ENCODE assay signal across 8 cellular contexts in genomic region chr4:41644288-41644914, GRCh38.
DNase-seq lines count a peak whose midpoint lies in the region; ATAC-seq lines count a peak whose summit lies in the region.

No MANE protein-coding gene starts in this region.

- H3K4me3 ChIP-seq in Karpas-422 (ENCODE audit: low read length) = no peak overlapping the region

- no peaks in the 10 kb centered on the region for H3K4me1 ChIP-seq in Karpas-422 (ENCODE audit: low read length)

- H3K79me2 ChIP-seq in Karpas-422 (ENCODE audit: low read length) = no peaks in the 10 kb centered on the region

- H3K9me3 ChIP-seq in Karpas-422 (ENCODE audit: low read length) = no peaks in the 10 kb centered on the region

- peaks cover 44% of the 10 kb centered on the region for H3K27me3 Mint-ChIP-seq in stimulated activated naive CD8-positive, alpha-beta T cell treated with anti-CD3 and anti-CD28 coated beads, Interleukin-15, amount 100 ng/mL, for 72 hours

- H2AFZ ChIP-seq in Karpas-422 (ENCODE audit: low read length) = no peak overlapping the region

- H3K9me2 ChIP-seq in Karpas-422 (replicated peaks; ENCODE audit: insufficient read depth, low read length) = no peaks in the 10 kb centered on the region

- H3K27ac ChIP-seq in Karpas-422 (ENCODE audit: low read length) = no peak overlapping the region

- H3K27me3 ChIP-seq in Karpas-422 (ENCODE audit: low read length) = no peaks in the 10 kb centered on the region

- no peaks in the 10 kb centered on the region for H3K36me3 ChIP-seq in Karpas-422 (ENCODE audit: insufficient read depth, low read length)

- H3K9ac ChIP-seq in Karpas-422 (ENCODE audit: low read length) = no peak overlapping the region

- DNase-seq in Ammon's horn (ENCODE audit: low spot score) (peak; percentile 83), NCI-H1417 treated with DMSO at 0.1 percent for 48 hours (lab: John Stamatoyannopoulos, UW) (peak; percentile 32), dermis blood vessel endothelial cell (peak; percentile 67), left lobe of liver (ENCODE audit: low spot score) (peak; percentile 75), 8988T (no peak), Karpas-422 (no peak)
- DNase-seq in stimulated activated naive CD8-positive, alpha-beta T cell treated with anti-CD3 and anti-CD28 coated beads, Interleukin-15, amount 100 ng/mL, for 72 hours = no peak

- H3K4me1 Mint-ChIP-seq in stimulated activated naive CD8-positive, alpha-beta T cell treated with anti-CD3 and anti-CD28 coated beads, Interleukin-15, amount 100 ng/mL, for 72 hours = peaks cover 5% of the 10 kb centered on the region

- ATAC-seq in left lobe of liver (peak; percentile 91), HG02678 (IDR thresholded peaks at IDR 0.05; ENCODE audit: unreplicated experiment) (no peak)
- peak; percentile 35 for ATAC-seq in stimulated activated naive CD8-positive, alpha-beta T cell treated with anti-CD3 and anti-CD28 coated beads, Interleukin-15, amount 100 ng/mL, for 72 hours

- no peak overlapping the region for H3K27ac Mint-ChIP-seq in stimulated activated naive CD8-positive, alpha-beta T cell treated with anti-CD3 and anti-CD28 coated beads, Interleukin-15, amount 100 ng/mL, for 72 hours

- H3K4me2 ChIP-seq in Karpas-422 (ENCODE audit: low read depth, low read length, poor library complexity, severe bottlenecking) = no peak overlapping the region

- no peaks in the 10 kb centered on the region for H4K20me1 ChIP-seq in Karpas-422 (ENCODE audit: insufficient read depth, low read depth, low read length)

- H3K9me3 Mint-ChIP-seq in stimulated activated naive CD8-positive, alpha-beta T cell treated with anti-CD3 and anti-CD28 coated beads, Interleukin-15, amount 100 ng/mL, for 72 hours = no peaks in the 10 kb centered on the region

- no peak overlapping the region for H3K4me3 Mint-ChIP-seq in stimulated activated naive CD8-positive, alpha-beta T cell treated with anti-CD3 and anti-CD28 coated beads, Interleukin-15, amount 100 ng/mL, for 72 hours

Comparison
In these comparisons a context has a peak if more than half of its experiments do, and no peak if none do; other contexts are left out.
1. DNase-seq: peak in Ammon's horn (single experiment), NCI-H1417 treated with DMSO at 0.1 percent for 48 hours (single experiment), dermis blood vessel endothelial cell (single experiment) and left lobe of liver (single experiment); none in stimulated activated naive CD8-positive, alpha-beta T cell treated with anti-CD3 and anti-CD28 coated beads, Interleukin-15, amount 100 ng/mL, for 72 hours (0 of 2), 8988T (single experiment) and Karpas-422 (single experiment).